ENCODE assay signal across 17 cellular contexts in genomic region chr15:68389041-68389930, GRCh38. TPM values are rescaled to one million over a fixed set of nuclear protein-coding genes. Genes with fewer than 3 reads are reported as not detected.
A peak's percentile ranks its signal among the peaks of the same experiment; 100 is the strongest.
DNase-seq lines count a peak whose midpoint lies in the region; ATAC-seq and TF ChIP-seq lines count a peak whose summit lies in the region.
"Had no signal": no experiment of that assay in that cellular context is flagged by ENCODE, and none has a peak within 500 bp of the region (broad histone marks: within the 10 kb centered on the region; RNA-seq: fewer than 3 reads in every experiment).

No MANE protein-coding gene starts in this region.

- peak; percentile 55 for TF ChIP-seq CTCF in brain microvascular endothelial cell (IDR thresholded peaks at IDR 0.05; ENCODE audit: low read depth, low read length, missing control alignments)
- TF ChIP-seq CTCF in natural killer cell (IDR thresholded peaks at IDR 0.05): no peak

- H3K4me3 ChIP-seq in BLaER1 (0 out of 2 replicates have a peak overlapping the region, but pooled peaks have one; percentile 5), Karpas-422 (ENCODE audit: low read length) (no peak overlapping the region), brain microvascular endothelial cell (ENCODE audit: low read depth, low read length) (no peak overlapping the region)
- H3K4me3 ChIP-seq: vagina had no signal

- no peaks in the 10 kb centered on the region for H3K4me1 Mint-ChIP-seq in natural killer cell
- H3K4me1 Mint-ChIP-seq: central memory CD8-positive, alpha-beta T cell had no signal

- H3K4me2 ChIP-seq in BLaER1 (peak overlapping the region; percentile 85), Karpas-422 (ENCODE audit: low read depth, low read length, poor library complexity, severe bottlenecking) (no peak overlapping the region)

- peak overlapping the region; percentile 60; the same call in 1 of the 2 replicates for H3K27ac ChIP-seq in BLaER1
- no peak overlapping the region for H3K27ac ChIP-seq in Karpas-422 (ENCODE audit: low read length)
- peak overlapping the region; percentile 78 for H3K27ac ChIP-seq in brain microvascular endothelial cell
- H3K27ac ChIP-seq: C4-2B, vagina had no signal

- no peaks in the 10 kb centered on the region for H3K36me3 ChIP-seq in BLaER1
- no peaks in the 10 kb centered on the region for H3K36me3 ChIP-seq in Karpas-422 (ENCODE audit: insufficient read depth, low read length)
- H3K36me3 ChIP-seq in brain microvascular endothelial cell (replicated peaks): peaks cover 4% of the 10 kb centered on the region
- H3K36me3 ChIP-seq: vagina had no signal

- no peaks in the 10 kb centered on the region for H3K9me3 Mint-ChIP-seq in natural killer cell
- H3K9me3 Mint-ChIP-seq: activated naive CD4-positive, alpha-beta T cell treated with anti-CD3 and anti-CD28 coated beads, Interleukin-2, amount 10 ng/mL, durations not matched to agents 7 days and 5 days; central memory CD8-positive, alpha-beta T cell had no signal

- H2AFZ ChIP-seq in Karpas-422 (ENCODE audit: low read length): no peak overlapping the region

- H3K9ac ChIP-seq in BLaER1: peak overlapping the region; percentile 65; the same call in 1 of the 2 replicates
- no peak overlapping the region for H3K9ac ChIP-seq in Karpas-422 (ENCODE audit: low read length)

- H3K4me1 ChIP-seq in BLaER1 (peaks cover 35% of the 10 kb centered on the region), Karpas-422 (ENCODE audit: low read length) (peaks cover 16% of the 10 kb centered on the region)

- no peaks in the 10 kb centered on the region for H3K9me2 ChIP-seq in Karpas-422 (replicated peaks; ENCODE audit: insufficient read depth, low read length)

- DNase-seq in Karpas-422: peak; percentile 59
- no peak for DNase-seq in brain microvascular endothelial cell
- peak; percentile 6 for DNase-seq in natural killer cell
- DNase-seq in inferior parietal cortex (ENCODE audit: extremely low spot score): no peak
- DNase-seq in HPDE6-E6E7 (ENCODE audit: extremely low spot score): no peak
- no peak for DNase-seq in NOMO-1 treated with dmso at 0.1 percent for 144 hours (lab: John Stamatoyannopoulos, UW; ENCODE audit: unreplicated experiment)
- DNase-seq in DMS53 (lab: John Stamatoyannopoulos, UW): no peak
- DNase-seq: activated naive CD4-positive, alpha-beta T cell treated with anti-CD3 and anti-CD28 coated beads, Interleukin-2, amount 10 ng/mL, durations not matched to agents 7 days and 5 days; glutamatergic neuron; NCI-H1092; NCI-H524; retina; T-helper 17 cell had no signal

- no peak for ATAC-seq in natural killer cell
- ATAC-seq: T-helper 17 cell had no signal

- intact Hi-C loops in natural killer cell (cut with micrococcal nuclease): no loop called here

- peaks cover 19 to 27% of the 10 kb centered on the region in 2 donors for H3K27me3 Mint-ChIP-seq in natural killer cell (ENCODE audit: low read depth in 2 of 2)
- H3K27me3 Mint-ChIP-seq: central memory CD8-positive, alpha-beta T cell had no signal

- H3K36me3 Mint-ChIP-seq in natural killer cell: no peaks in the 10 kb centered on the region
- H3K36me3 Mint-ChIP-seq: activated naive CD4-positive, alpha-beta T cell treated with anti-CD3 and anti-CD28 coated beads, Interleukin-2, amount 10 ng/mL, durations not matched to agents 7 days and 5 days had no signal

- H3K79me2 ChIP-seq in Karpas-422 (ENCODE audit: low read length): no peaks in the 10 kb centered on the region

- in situ Hi-C loops in brain microvascular endothelial cell (cut with HindIII; ENCODE audit: low pct_ligation_motif_present, low sequenced_read_pairs): no loop called here

- H3K4me3 Mint-ChIP-seq in natural killer cell: no peak overlapping the region
- H3K4me3 Mint-ChIP-seq: activated naive CD4-positive, alpha-beta T cell treated with anti-CD3 and anti-CD28 coated beads, Interleukin-2, amount 10 ng/mL, durations not matched to agents 7 days and 5 days; central memory CD8-positive, alpha-beta T cell; T-helper 17 cell had no signal

- H3K27ac Mint-ChIP-seq in natural killer cell: no peak overlapping the region
- H3K27ac Mint-ChIP-seq: T-helper 17 cell had no signal

- no peaks in the 10 kb centered on the region for H4K20me1 ChIP-seq in BLaER1
- no peaks in the 10 kb centered on the region for H4K20me1 ChIP-seq in Karpas-422 (ENCODE audit: insufficient read depth, low read depth, low read length)

- H3K27me3 ChIP-seq in BLaER1 (no peaks in the 10 kb centered on the region), Karpas-422 (ENCODE audit: low read length) (no peaks in the 10 kb centered on the region), brain microvascular endothelial cell (replicated peaks) (no peaks in the 10 kb centered on the region)
- H3K27me3 ChIP-seq: vagina had no signal

- H3K9me3 ChIP-seq in BLaER1 (peaks cover 7% of the 10 kb centered on the region), Karpas-422 (ENCODE audit: low read length) (no peaks in the 10 kb centered on the region)
- H3K9me3 ChIP-seq: vagina had no signal

RNA-seq across cellular contexts. Expression of gene ITGA11, which starts 42.7 kb away (rescaled TPM):
- total RNA-seq in Karpas-422 (2014; rRNA removed; shearing (Covaris generic); ENCODE audit: low replicate concordance): not detected in 2 replicates
- total RNA-seq in natural killer cell: not detected

Comparison
In these comparisons a context has a peak if more than half of its experiments do, and no peak if none do; other contexts are left out.
1. DNase-seq: peak in Karpas-422 (single experiment) and natural killer cell (single experiment); none in brain microvascular endothelial cell (single experiment), inferior parietal cortex (single experiment), HPDE6-E6E7 (single experiment), NOMO-1 treated with dmso at 0.1 percent for 144 hours (single experiment) and DMS53 (single experiment).